ENCODE assay signal across 1 cellular context in genomic region chr5:53364098-53364497, GRCh38.
TF ChIP-seq lines count a peak whose summit lies in the region.

No MANE protein-coding gene starts in this region.

TF ChIP-seq in WTC11, 78 proteins besides CTCF, POLR2A, EP300 and RAD21 (continued from another document):
- no peak for TF ChIP-seq ZNF532 (CRISPR knock-in tag; IDR thresholded peaks at IDR 0.05; ENCODE audit: borderline replicate concordance)
- no peak for TF ChIP-seq NR3C1 (CRISPR knock-in tag; conservative IDR thresholded peaks at IDR 0.05; ENCODE audit: low read depth)
- TF ChIP-seq ATF6 (CRISPR knock-in tag; IDR thresholded peaks at IDR 0.05) = no peak
- TF ChIP-seq FOXK1 (CRISPR knock-in tag; IDR thresholded peaks at IDR 0.05) = no peak
- TF ChIP-seq JAZF1 (CRISPR knock-in tag; IDR thresholded peaks at IDR 0.05) = no peak
- no peak for TF ChIP-seq SMAD3 (CRISPR knock-in tag; IDR thresholded peaks at IDR 0.05; ENCODE audit: borderline replicate concordance)
